ENCODE assay signal across 16 cellular contexts in genomic region chr1:44664730-44665370, GRCh38. TPM values are rescaled to one million over a fixed set of nuclear protein-coding genes. Genes with fewer than 3 reads are reported as not detected.
DNase-seq lines count a peak whose midpoint lies in the region; ATAC-seq and TF ChIP-seq lines count a peak whose summit lies in the region.
"Had no signal": no experiment of that assay in that cellular context is flagged by ENCODE, and none has a peak within 500 bp of the region (broad histone marks: within the 10 kb centered on the region; RNA-seq: fewer than 3 reads in every experiment).

No MANE protein-coding gene starts in this region.

- peaks cover 0 to 20% (median 8%) of the 10 kb centered on the region in 4 donors for H3K4me1 ChIP-seq in transverse colon
- H3K4me1 ChIP-seq: SJSA1 had no signal

- no peak overlapping the region for H3K4me3 ChIP-seq in transverse colon
- H3K4me3 ChIP-seq: heart left ventricle, neural progenitor cell, SJSA1 had no signal

- intact Hi-C loops in transverse colon (cut with DNase I; ENCODE audit: low total_unique reads), result no loop called here

- TF ChIP-seq EP300 in transverse colon (IDR thresholded peaks at IDR 0.05; ENCODE audit: low read depth), result no peak

- POLR2A ChIA-PET in naive thymus-derived CD8-positive, alpha-beta T cell (lab: Charles Lee), result interaction anchor here (0.5 to 2.0 kb wide), 3 partner anchors 33 to 1638 kb away, joined by 4 to 7 read pairs (median 5); no protein-coding TSS in a partner anchor

- no peaks in the 10 kb centered on the region for H3K36me3 Mint-ChIP-seq in activated CD8-positive, alpha-beta memory T cell treated with anti-CD3 and anti-CD28 coated beads, Interleukin-2, amount 10 ng/mL, durations not matched to agents 7 days and 5 days
- no peaks in the 10 kb centered on the region for H3K36me3 Mint-ChIP-seq in naive thymus-derived CD8-positive, alpha-beta T cell
- H3K36me3 Mint-ChIP-seq in stimulated activated naive CD8-positive, alpha-beta T cell treated with anti-CD3 and anti-CD28 coated beads, Interleukin-15, Interleukin-2, amounts not matched to agents 100 ng/mL and 50 ng/mL, for 24 hours (ENCODE audit: low read depth), result no peaks in the 10 kb centered on the region
- H3K36me3 Mint-ChIP-seq: brain, neural progenitor cell had no signal

- no peak for TF ChIP-seq POLR2A in transverse colon (IDR thresholded peaks at IDR 0.05)

- in situ Hi-C loops in transverse colon (cut with MboI; ENCODE audit: low pct_ligation_motif_present in 1 of 4, low pct_unique_long_range_greater_than_20kb in 1 of 4, low sequenced_read_pairs in 3 of 4), result no loop called here

- H3K27me3 ChIP-seq in transverse colon, result no peaks in the 10 kb centered on the region
- H3K27me3 ChIP-seq: heart left ventricle, neural progenitor cell, SJSA1 had no signal

- no peaks in the 10 kb centered on the region for H3K36me3 ChIP-seq in transverse colon
- H3K36me3 ChIP-seq: neural progenitor cell, SJSA1 had no signal

- H3K4me1 Mint-ChIP-seq in activated CD8-positive, alpha-beta memory T cell treated with anti-CD3 and anti-CD28 coated beads, Interleukin-2, amount 10 ng/mL, durations not matched to agents 7 days and 5 days, result peaks cover 9% of the 10 kb centered on the region
- peaks cover 14 to 18% (median 16%) of the 10 kb centered on the region in 4 donors for H3K4me1 Mint-ChIP-seq in naive thymus-derived CD8-positive, alpha-beta T cell
- peaks cover 16% of the 10 kb centered on the region for H3K4me1 Mint-ChIP-seq in stimulated activated naive CD8-positive, alpha-beta T cell treated with anti-CD3 and anti-CD28 coated beads, Interleukin-15, Interleukin-2, amounts not matched to agents 100 ng/mL and 50 ng/mL, for 24 hours (ENCODE audit: low read depth)

- peak; percentile 50 for DNase-seq in activated CD8-positive, alpha-beta memory T cell treated with anti-CD3 and anti-CD28 coated beads, Interleukin-2, amount 10 ng/mL, durations not matched to agents 7 days and 5 days
- DNase-seq in activated CD8-positive, alpha-beta memory T cell treated with anti-CD3 and anti-CD28 coated beads, Interleukin-2, amount 50 U/mL, for 48 hours, result no peak
- peak; percentile 24 for DNase-seq in activated T-cell treated with anti-CD3 and anti-CD28 coated beads for 48 hours (ENCODE audit: low read depth)
- peak in 1 of 10 donors; percentile 28 for DNase-seq in naive thymus-derived CD8-positive, alpha-beta T cell
- DNase-seq in HT-29 (ENCODE audit: low spot score), result no peak
- no peak for DNase-seq in transverse colon
- DNase-seq in DMS53 treated with DMSO at 0.1 percent for 48 hours (lab: John Stamatoyannopoulos, UW; ENCODE audit: unreplicated experiment), result no peak
- DNase-seq: heart left ventricle, NCI-H1436, NCI-H774 had no signal

- H3K9me3 Mint-ChIP-seq in activated CD8-positive, alpha-beta memory T cell treated with anti-CD3 and anti-CD28 coated beads, Interleukin-2, amount 10 ng/mL, durations not matched to agents 7 days and 5 days (ENCODE audit: low read depth), result no peaks in the 10 kb centered on the region
- H3K9me3 Mint-ChIP-seq in naive thymus-derived CD8-positive, alpha-beta T cell, result no peaks in the 10 kb centered on the region
- H3K9me3 Mint-ChIP-seq in stimulated activated naive CD8-positive, alpha-beta T cell treated with anti-CD3 and anti-CD28 coated beads, Interleukin-15, Interleukin-2, amounts not matched to agents 100 ng/mL and 50 ng/mL, for 24 hours, result no peaks in the 10 kb centered on the region
- H3K9me3 Mint-ChIP-seq: brain, neural progenitor cell had no signal

- H3K9me3 ChIP-seq in transverse colon, result no peaks in the 10 kb centered on the region
- H3K9me3 ChIP-seq: heart left ventricle, SJSA1 had no signal

- peak overlapping the region; percentile 33 for H3K27ac Mint-ChIP-seq in activated CD8-positive, alpha-beta memory T cell treated with anti-CD3 and anti-CD28 coated beads, Interleukin-2, amount 10 ng/mL, durations not matched to agents 7 days and 5 days
- H3K27ac Mint-ChIP-seq in naive thymus-derived CD8-positive, alpha-beta T cell, result peak overlapping the region; percentile 28 to 82 (median 54)
- peak overlapping the region; percentile 70 for H3K27ac Mint-ChIP-seq in stimulated activated naive CD8-positive, alpha-beta T cell treated with anti-CD3 and anti-CD28 coated beads, Interleukin-15, Interleukin-2, amounts not matched to agents 100 ng/mL and 50 ng/mL, for 24 hours
- H3K27ac Mint-ChIP-seq: brain had no signal

- no peak overlapping the region for H3K4me3 Mint-ChIP-seq in activated CD8-positive, alpha-beta memory T cell treated with anti-CD3 and anti-CD28 coated beads, Interleukin-2, amount 10 ng/mL, durations not matched to agents 7 days and 5 days
- H3K4me3 Mint-ChIP-seq in naive thymus-derived CD8-positive, alpha-beta T cell, result peak overlapping the region; percentile 43 to 75 (median 64)
- H3K4me3 Mint-ChIP-seq in stimulated activated naive CD8-positive, alpha-beta T cell treated with anti-CD3 and anti-CD28 coated beads, Interleukin-15, Interleukin-2, amounts not matched to agents 100 ng/mL and 50 ng/mL, for 24 hours, result peak overlapping the region; percentile 12
- H3K4me3 Mint-ChIP-seq: brain, neural progenitor cell had no signal

- WGBS in transverse colon (ENCODE audit: low coverage in 1 of 2), 2 donors, result 71 to 75% methylated on average over 7 to 12 of the region's 12 CpGs

- H3K27ac ChIP-seq in transverse colon, result no peak overlapping the region
- H3K27ac ChIP-seq: heart left ventricle, neural progenitor cell, SJSA1 had no signal

- CTCF ChIA-PET in activated CD8-positive, alpha-beta memory T cell treated with anti-CD3 and anti-CD28 coated beads, Interleukin-2, amount 10 ng/mL, durations not matched to agents 7 days and 5 days (lab: Charles Lee), result interaction anchor here (0.7 to 2.4 kb wide), 4 partner anchors 9 to 12 kb away, joined by 3 to 21 read pairs (median 6); partner anchors contain the start of gene ARMH1

- peak; percentile 76 for ATAC-seq in activated CD8-positive, alpha-beta memory T cell treated with anti-CD3 and anti-CD28 coated beads, Interleukin-2, amount 10 ng/mL, durations not matched to agents 7 days and 5 days
- peak; percentile 79 to 86 for ATAC-seq in naive thymus-derived CD8-positive, alpha-beta T cell
- ATAC-seq: heart left ventricle, left lobe of liver had no signal

- H3K27me3 Mint-ChIP-seq in activated CD8-positive, alpha-beta memory T cell treated with anti-CD3 and anti-CD28 coated beads, Interleukin-2, amount 10 ng/mL, durations not matched to agents 7 days and 5 days, result no peaks in the 10 kb centered on the region
- no peaks in the 10 kb centered on the region for H3K27me3 Mint-ChIP-seq in naive thymus-derived CD8-positive, alpha-beta T cell
- no peaks in the 10 kb centered on the region for H3K27me3 Mint-ChIP-seq in stimulated activated naive CD8-positive, alpha-beta T cell treated with anti-CD3 and anti-CD28 coated beads, Interleukin-15, Interleukin-2, amounts not matched to agents 100 ng/mL and 50 ng/mL, for 24 hours
- H3K27me3 Mint-ChIP-seq: brain had no signal

- TF ChIP-seq CTCF in transverse colon (IDR thresholded peaks at IDR 0.05), result no peak

RNA-seq across cellular contexts. Expression of gene TMEM53, which starts 9.4 kb away (rescaled TPM):
- 1 to 10 TPM; 3.6 to 3.7 TPM for total RNA-seq in activated CD8-positive, alpha-beta memory T cell treated with anti-CD3 and anti-CD28 coated beads, Interleukin-2, amount 10 ng/mL, durations not matched to agents 7 days and 5 days
- total RNA-seq in naive thymus-derived CD8-positive, alpha-beta T cell, result 1 to 10 TPM; 1.0 to 2.1 TPM
- 1 to 10 TPM; 4.6 to 5.9 (median 5.5) TPM for polyA plus RNA-seq in naive thymus-derived CD8-positive, alpha-beta T cell
- total RNA-seq in HT-29 (2014; rRNA removed; shearing (Covaris generic)), result 19.5 and 27.5 TPM in 2 replicates
- total RNA-seq in transverse colon, result 10 to 100 TPM; 14.2 to 40.8 (median 22.9) TPM

RNA-seq across cellular contexts. Expression of gene ARMH1, which starts 9.7 kb away (rescaled TPM):
- total RNA-seq in activated CD8-positive, alpha-beta memory T cell treated with anti-CD3 and anti-CD28 coated beads, Interleukin-2, amount 10 ng/mL, durations not matched to agents 7 days and 5 days, result 10 to 100 TPM; 17.0 to 17.2 TPM
- 10 to 100 TPM; 70.4 to 79.0 TPM for total RNA-seq in naive thymus-derived CD8-positive, alpha-beta T cell
- 10 to 100 TPM; 46.2 to 75.6 (median 53.2) TPM for polyA plus RNA-seq in naive thymus-derived CD8-positive, alpha-beta T cell
- total RNA-seq in HT-29 (2014; rRNA removed; shearing (Covaris generic)), result 0.15 and 0.99 TPM in 2 replicates
- total RNA-seq in transverse colon, result 1 to 10 TPM in 1 of 4 donors, under 1 TPM in 2, not detected in 1; 0.40 to 2.5 (median 0.96) TPM
- total RNA-seq: endothelial cell of umbilical vein, SJSA1 had no signal

Comparison
In these comparisons a context has a peak if more than half of its experiments do, and no peak if none do; other contexts are left out.
1. DNase-seq: peak in activated CD8-positive, alpha-beta memory T cell treated with anti-CD3 and anti-CD28 coated beads, Interleukin-2, amount 10 ng/mL, durations not matched to agents 7 days and 5 days (single experiment) and activated T-cell treated with anti-CD3 and anti-CD28 coated beads for 48 hours (single experiment); none in activated CD8-positive, alpha-beta memory T cell treated with anti-CD3 and anti-CD28 coated beads, Interleukin-2, amount 50 U/mL, for 48 hours (single experiment), HT-29 (single experiment), transverse colon (single experiment) and DMS53 treated with DMSO at 0.1 percent for 48 hours (single experiment).
2. Peak in every context shown above with its lines, with median percentiles within 50 percentile points of each other: H3K27ac Mint-ChIP-seq.